Comparison of ENCODE assay signal across 8 cellular contexts in the genomic region with DNA sequence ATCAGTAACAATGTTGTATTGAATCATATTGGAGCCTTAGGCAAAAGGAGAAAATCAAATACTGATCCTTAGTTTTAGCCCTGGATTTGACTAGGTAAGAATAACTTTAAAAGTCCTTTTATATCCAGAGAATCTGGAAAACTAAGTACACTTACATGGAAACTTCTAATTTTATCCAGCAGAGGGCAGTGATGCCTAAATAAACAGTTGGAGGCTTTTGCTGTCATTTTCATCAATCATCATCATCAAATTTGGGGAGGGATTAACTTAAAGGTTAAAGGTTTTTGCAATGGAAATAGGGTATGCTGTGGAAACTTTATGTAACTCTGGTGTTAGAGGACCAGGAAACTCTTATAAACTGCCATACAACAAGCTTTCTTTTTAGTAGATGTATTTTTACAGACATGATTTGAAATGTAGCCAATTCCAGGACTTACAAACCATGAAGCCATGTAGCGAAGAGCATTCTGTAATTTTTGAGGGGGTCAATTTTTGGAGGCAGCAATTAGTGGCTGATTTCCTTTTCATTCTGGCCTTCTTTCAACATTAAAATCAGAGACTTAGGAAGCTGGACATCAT.
A peak's percentile ranks its signal among the peaks of the same experiment; 100 is the strongest.
DNase-seq lines count a peak whose midpoint lies in the region; ATAC-seq and TF ChIP-seq lines count a peak whose summit lies in the region.

No MANE protein-coding gene starts in this region.

- ATAC-seq in GM19351 (IDR thresholded peaks at IDR 0.05; ENCODE audit: unreplicated experiment) = peak; percentile 57
- ATAC-seq in left colon = peak; percentile 40
- no peak for ATAC-seq in HG02763 (IDR thresholded peaks at IDR 0.05; ENCODE audit: unreplicated experiment)
- ATAC-seq in HG03521 (IDR thresholded peaks at IDR 0.05; ENCODE audit: unreplicated experiment) = no peak

- no peak overlapping the region for H3K4me3 ChIP-seq in astrocyte of the spinal cord (ENCODE audit: low read depth, low read length)

- intact Hi-C loops in left colon (cut with DNase I, micrococcal nuclease) = loop anchor here in 1 of 2 donors (5.0 kb wide), 1 partner anchor 36 kb away; no protein-coding TSS in a partner anchor

- no peak overlapping the region for H3K27ac ChIP-seq in C4-2B

- peak; percentile 40 for DNase-seq in NCI-H345 (lab: John Stamatoyannopoulos, UW)
- peak; percentile 61 for DNase-seq in astrocyte of the spinal cord (ENCODE audit: low read depth, low spot score)
- DNase-seq in left colon = no peak
- DNase-seq in islet precursor cell = no peak

- in situ Hi-C loops in astrocyte of the spinal cord (cut with HindIII; ENCODE audit: low sequenced_read_pairs) = no loop called here

- TF ChIP-seq CTCF in C4-2B (conservative IDR thresholded peaks at IDR 0.05) (peak; percentile 77), astrocyte of the spinal cord (IDR thresholded peaks at IDR 0.05; ENCODE audit: low read depth, low read length) (peak; percentile 50)

Comparison
In these comparisons a context has a peak if more than half of its experiments do, and no peak if none do; other contexts are left out.
1. ATAC-seq: peak in GM19351 (single experiment) and left colon (single experiment); none in HG02763 (single experiment) and HG03521 (single experiment).
2. DNase-seq: peak in NCI-H345 (single experiment) and astrocyte of the spinal cord (single experiment); none in left colon (0 of 2) and islet precursor cell (single experiment).